Comparison of ENCODE assay signal across 10 cellular contexts in genomic region chr10:125343118-125343752, GRCh38.
DNase-seq lines count a peak whose midpoint lies in the region; ATAC-seq, FAIRE-seq and TF ChIP-seq lines count a peak whose summit lies in the region.
"Had no signal": no experiment of that assay in that cellular context is flagged by ENCODE, and none has a peak within 500 bp of the region (broad histone marks: within the 10 kb centered on the region; RNA-seq: fewer than 3 reads in every experiment).

No MANE protein-coding gene starts in this region.

- H3K9me3 ChIP-seq in H1 (ENCODE audit: insufficient read depth in 2 of 2, low read depth in 1 of 2, low read length in 1 of 2) (no peaks in the 10 kb centered on the region), osteoblast (ENCODE audit: low read depth, low read length) (no peaks in the 10 kb centered on the region)
- H3K9me3 ChIP-seq: SJSA1 had no signal

- H3K23ac ChIP-seq in H1 (ENCODE audit: insufficient read length) = no peak overlapping the region

- H2AFZ ChIP-seq in H1 (ENCODE audit: low read length) (no peak overlapping the region), osteoblast (ENCODE audit: low read length) (no peak overlapping the region)

- CTCF ChIA-PET in H1 (lab: Charles Lee; ENCODE audit: partially characterized antibody) = interaction anchor here (0.6 to 3.3 kb wide), 27 partner anchors 9 to 1238 kb away, joined by 3 to 27 read pairs (median 4); no protein-coding TSS in a partner anchor

- H3K27me3 ChIP-seq in H1 (replicated peaks in 1 of 4; ENCODE audit: control insufficient read depth in 3 of 4, extremely low read depth in 1 of 4, insufficient read depth in 3 of 4, low read length in 3 of 4) (no peaks in the 10 kb centered on the region), osteoblast (ENCODE audit: insufficient read depth, low read length) (peaks cover 8% of the 10 kb centered on the region)
- H3K27me3 ChIP-seq: SJSA1 had no signal

- intact Hi-C loops in lower leg skin (cut with DNase I; ENCODE audit: low total_unique reads) = no loop called here

- DNase-seq in EH (ENCODE audit: low read depth) = peak; percentile 40
- peak in 1 of 2 experiments; percentile 55 for DNase-seq in H1 (ENCODE audit: low read depth in 1 of 2, low spot score in 2 of 2)
- DNase-seq in osteoblast (ENCODE audit: insufficient read length, low spot score, missing footprints) = no peak
- DNase-seq in NK-92 (lab: John Stamatoyannopoulos, UW; ENCODE audit: unreplicated experiment) = no peak
- DNase-seq in omental fat pad (ENCODE audit: low spot score) = no peak
- DNase-seq in lower leg skin (ENCODE audit: low spot score in 2 of 2) = no peak
- no peak for DNase-seq in NCI-H510A (lab: John Stamatoyannopoulos, UW)
- DNase-seq: naive B cell had no signal

- no peak overlapping the region for H3K4me3 ChIP-seq in H1 (ENCODE audit: extremely low read depth in 1 of 4, insufficient read depth in 2 of 4, low read depth in 3 of 4, low read length in 4 of 4)
- no peak overlapping the region for H3K4me3 ChIP-seq in osteoblast (ENCODE audit: insufficient read depth, low read length)
- no peak overlapping the region for H3K4me3 ChIP-seq in lower leg skin (ENCODE audit: low read depth, poor library complexity, severe bottlenecking)
- H3K4me3 ChIP-seq: SJSA1 had no signal

- H2AK5ac ChIP-seq in H1 (ENCODE audit: low read depth, low read length) = no peak overlapping the region

- H3K79me1 ChIP-seq in H1 (ENCODE audit: low read depth, low read length) = no peaks in the 10 kb centered on the region

- no peaks in the 10 kb centered on the region for H3K23me2 ChIP-seq in H1 (ENCODE audit: low read depth, low read length)

- no peak overlapping the region for H2BK120ac ChIP-seq in H1 (replicated peaks; ENCODE audit: low read depth, low read length)

- no peak overlapping the region for H4K5ac ChIP-seq in H1 (ENCODE audit: insufficient read length, low read depth, low read length)

- H4K20me1 ChIP-seq in H1 (replicated peaks in 1 of 2; ENCODE audit: control insufficient read depth in 1 of 2, insufficient read depth in 2 of 2, low read length in 2 of 2) = no peaks in the 10 kb centered on the region
- H4K20me1 ChIP-seq in osteoblast (ENCODE audit: insufficient read depth, low read length) = peaks cover 2% of the 10 kb centered on the region

- peaks cover 0 to 3% (median 0%) of the 10 kb centered on the region in 4 experiments; a peak in 1 of 7 replicates for H3K4me1 ChIP-seq in H1 (replicated peaks in 1 of 4; ENCODE audit: control insufficient read depth in 3 of 4, insufficient read depth in 4 of 4, low read length in 3 of 4)
- no peaks in the 10 kb centered on the region for H3K4me1 ChIP-seq in osteoblast (ENCODE audit: insufficient read depth, low read length)
- H3K4me1 ChIP-seq: SJSA1 had no signal

- 60% methylated on average over 9 of the region's 9 CpGs; no CpG with 5 or more reads in 1 of the 2 experiments for WGBS in H1 (ENCODE audit: extremely low coverage in 1 of 2, insufficient coverage in 1 of 2, insufficient read length in 1 of 2, insufficient replicate concordance in 2 of 2, low coverage in 1 of 2, low lambda C conversion rate in 2 of 2, missing lambda C conversion rate in 1 of 2), 2 experiments
- WGBS in lower leg skin, 2 donors = 63 to 70% methylated on average over 9 of the region's 9 CpGs

- H3K4me2 ChIP-seq in H1 (ENCODE audit: insufficient read depth in 1 of 2, low read depth in 2 of 2, low read length in 2 of 2) = no peak overlapping the region
- H3K4me2 ChIP-seq in osteoblast (ENCODE audit: insufficient read depth, low read length) = no peak overlapping the region

- ATAC-seq in omental fat pad (ENCODE audit: low FRiP score) = no peak

- H3K79me2 ChIP-seq in H1 (ENCODE audit: control insufficient read depth in 1 of 2, insufficient read depth in 2 of 2, low read length in 2 of 2) (no peaks in the 10 kb centered on the region), osteoblast (ENCODE audit: insufficient read depth, low read length) (no peaks in the 10 kb centered on the region)

- H4K91ac ChIP-seq in H1 (replicated peaks; ENCODE audit: insufficient read length, low read length) = no peak overlapping the region

- no peak overlapping the region for H2BK5ac ChIP-seq in H1 (ENCODE audit: low read depth, low read length)

- TF ChIP-seq POLR2A in H1 (IDR thresholded peaks at IDR 0.05; ENCODE audit: control extremely low read depth in 1 of 2, low read depth in 2 of 2, low read length in 2 of 2) (no peak), lower leg skin (IDR thresholded peaks at IDR 0.05) (no peak)

- H3K36me3 ChIP-seq in H1 (ENCODE audit: control insufficient read depth in 2 of 4, insufficient read depth in 4 of 4, low read length in 3 of 4) (no peaks in the 10 kb centered on the region), osteoblast (ENCODE audit: insufficient read depth, low read length) (no peaks in the 10 kb centered on the region)
- H3K36me3 ChIP-seq: SJSA1 had no signal

- H3K4ac ChIP-seq in H1 (replicated peaks; ENCODE audit: insufficient read length, low read depth, low read length) = no peak overlapping the region

- TF ChIP-seq EP300 in H1 (IDR thresholded peaks at IDR 0.05; ENCODE audit: borderline replicate concordance in 1 of 2, low read depth in 2 of 2, low read length in 2 of 2) = no peak

- H3K14ac ChIP-seq in H1 (ENCODE audit: insufficient read length) = no peak overlapping the region

- no peak overlapping the region for H2BK15ac ChIP-seq in H1 (ENCODE audit: low read length)

- no peak overlapping the region for H3K18ac ChIP-seq in H1 (ENCODE audit: extremely low read depth, low read length)

- no peak overlapping the region for H3K9ac ChIP-seq in H1 (replicated peaks in 1 of 4; ENCODE audit: extremely low read depth in 1 of 4, low read depth in 3 of 4, low read length in 3 of 4)

- H2BK12ac ChIP-seq in H1 (ENCODE audit: low read depth, low read length) = no peak overlapping the region

- no peak overlapping the region for H2BK20ac ChIP-seq in H1 (ENCODE audit: low read length)

- peak; percentile 62 for TF ChIP-seq CTCF in LNCAP (IDR thresholded peaks at IDR 0.05)
- TF ChIP-seq CTCF in H1 (IDR thresholded peaks at IDR 0.05; ENCODE audit: control extremely low read depth in 1 of 3, insufficient read depth in 1 of 3, low read depth in 1 of 3, low read length in 3 of 3) = peak in 2 of 3 experiments; percentile 60 to 73; a peak in 3 of 4 replicates
- TF ChIP-seq CTCF in osteoblast (IDR thresholded peaks at IDR 0.05; ENCODE audit: extremely low read depth, low read depth, low read length) = peak; percentile 69
- TF ChIP-seq CTCF in omental fat pad (IDR thresholded peaks at IDR 0.05) = peak in 1 of 3 donors; percentile 16
- no peak for TF ChIP-seq CTCF in lower leg skin (IDR thresholded peaks at IDR 0.05)

- H3K27ac ChIP-seq in H1 (ENCODE audit: low read depth, low read length) (no peak overlapping the region), osteoblast (ENCODE audit: low read depth, low read length) (no peak overlapping the region)
- H3K27ac ChIP-seq: SJSA1 had no signal

- POLR2A ChIA-PET in H1 (lab: Charles Lee; ENCODE audit: partially characterized antibody) = no interaction called here

- peak; percentile 82 for FAIRE-seq in H1 (lab: Jason Lieb, UNC)

- no peak overlapping the region for H3K56ac ChIP-seq in H1 (replicated peaks; ENCODE audit: insufficient read length, low read depth, low read length)

- TF ChIP-seq RAD21 in H1 (IDR thresholded peaks at IDR 0.05 in 1 of 2, conservative IDR thresholded peaks at IDR 0.05 in 1 of 2; ENCODE audit: low read depth in 2 of 2, low read length in 2 of 2) = peak; percentile 65 to 70

- no peak overlapping the region for H4K8ac ChIP-seq in H1 (ENCODE audit: extremely low read depth, insufficient read depth, low read length)

TF ChIP-seq in H1, 55 proteins besides CTCF, POLR2A, EP300 and RAD21:
- TF ChIP-seq SP2 (IDR thresholded peaks at IDR 0.05; ENCODE audit: low read length) = no peak
- no peak for TF ChIP-seq JUN (IDR thresholded peaks at IDR 0.05; ENCODE audit: low read depth, low read length)
- TF ChIP-seq HDAC2 (IDR thresholded peaks at IDR 0.05; ENCODE audit: borderline replicate concordance in 1 of 2, low read depth in 2 of 2, low read length in 2 of 2) = no peak
- no peak for TF ChIP-seq FOSL1 (IDR thresholded peaks at IDR 0.05; ENCODE audit: insufficient read depth, low read depth, low read length)
- 0 out of 2 replicates have a peak, but pooled peaks have one; percentile 29 for TF ChIP-seq TEAD4 (IDR thresholded peaks at IDR 0.05; ENCODE audit: low read depth, low read length)
- TF ChIP-seq CHD2 (IDR thresholded peaks at IDR 0.05; ENCODE audit: low read length) = no peak
- TF ChIP-seq KDM1A (IDR thresholded peaks at IDR 0.05; ENCODE audit: borderline replicate concordance, low read length) = peak; percentile 37; the same call in 1 of the 2 replicates
- TF ChIP-seq RXRA (IDR thresholded peaks at IDR 0.05; ENCODE audit: insufficient read depth, low read depth, low read length) = no peak

Comparison
In these comparisons a context has a peak if more than half of its experiments do, and no peak if none do; other contexts are left out.
1. CTCF ChIP-seq: peak in LNCAP (single experiment), H1 (2 of 3) and osteoblast (single experiment); none in lower leg skin (0 of 3).